ENCODE assay signal across 29 cellular contexts in genomic region chr18:10500038-10500437, GRCh38. TPM values are rescaled to one million over a fixed set of nuclear protein-coding genes. Genes with fewer than 3 reads are reported as not detected.
DNase-seq lines count a peak whose midpoint lies in the region; ATAC-seq lines count a peak whose summit lies in the region.
"Had no signal": no experiment of that assay in that cellular context is flagged by ENCODE, and none has a peak within 500 bp of the region (broad histone marks: within the 10 kb centered on the region; RNA-seq: fewer than 3 reads in every experiment).

No MANE protein-coding gene starts in this region.

- H3K4me1 Mint-ChIP-seq in activated CD4-positive, alpha-beta T cell treated with anti-CD3 and anti-CD28 coated beads for 36 hours, result peaks cover 12% of the 10 kb centered on the region
- H3K4me1 Mint-ChIP-seq in activated T-cell treated with anti-CD3 and anti-CD28 coated beads, Interleukin-2, amount 50 U/mL, for 72 hours (ENCODE audit: low read depth), result peaks cover 10% of the 10 kb centered on the region
- peaks cover 14% of the 10 kb centered on the region for H3K4me1 Mint-ChIP-seq in activated T-cell treated with anti-CD3 and anti-CD28 coated beads, Interleukin-2, amount 50 U/mL, for 24 hours (ENCODE audit: low read depth)
- no peaks in the 10 kb centered on the region for H3K4me1 Mint-ChIP-seq in activated T-helper 17 cell treated with anti-CD3 and anti-CD28 coated beads, Interleukin-2, amount 50 U/mL, for 72 hours
- peaks cover 15% of the 10 kb centered on the region for H3K4me1 Mint-ChIP-seq in stimulated activated effector memory CD8-positive, alpha-beta T cell treated with anti-CD3 and anti-CD28 coated beads, Interleukin-12 subunit alpha, Interleukin-12 subunit beta, amount 100 ng/mL, for 72 hours
- H3K4me1 Mint-ChIP-seq: B cell had no signal

- H3K4me3 Mint-ChIP-seq in activated CD4-positive, alpha-beta T cell treated with anti-CD3 and anti-CD28 coated beads for 36 hours, result no peak overlapping the region
- no peak overlapping the region for H3K4me3 Mint-ChIP-seq in activated T-cell treated with anti-CD3 and anti-CD28 coated beads, Interleukin-2, amount 50 U/mL, for 72 hours
- no peak overlapping the region for H3K4me3 Mint-ChIP-seq in activated T-cell treated with anti-CD3 and anti-CD28 coated beads, Interleukin-2, amount 50 U/mL, for 24 hours
- H3K4me3 Mint-ChIP-seq in activated T-helper 17 cell treated with anti-CD3 and anti-CD28 coated beads, Interleukin-2, amount 50 U/mL, for 72 hours, result no peak overlapping the region
- H3K4me3 Mint-ChIP-seq in stimulated activated effector memory CD8-positive, alpha-beta T cell treated with anti-CD3 and anti-CD28 coated beads, Interleukin-12 subunit alpha, Interleukin-12 subunit beta, amount 100 ng/mL, for 72 hours, result no peak overlapping the region
- H3K4me3 Mint-ChIP-seq: B cell; CD4-positive, alpha-beta memory T cell; CD4-positive, alpha-beta T cell; CD8-positive, alpha-beta memory T cell; CD8-positive, alpha-beta T cell had no signal

- H3K27me3 Mint-ChIP-seq in activated CD4-positive, alpha-beta T cell treated with anti-CD3 and anti-CD28 coated beads for 36 hours, result peaks cover 20% of the 10 kb centered on the region
- peaks cover 24% of the 10 kb centered on the region for H3K27me3 Mint-ChIP-seq in activated T-cell treated with anti-CD3 and anti-CD28 coated beads, Interleukin-2, amount 50 U/mL, for 72 hours (ENCODE audit: low read depth)
- peaks cover 41% of the 10 kb centered on the region for H3K27me3 Mint-ChIP-seq in activated T-cell treated with anti-CD3 and anti-CD28 coated beads, Interleukin-2, amount 50 U/mL, for 24 hours
- H3K27me3 Mint-ChIP-seq in activated T-helper 17 cell treated with anti-CD3 and anti-CD28 coated beads, Interleukin-2, amount 50 U/mL, for 72 hours, result peaks cover 19% of the 10 kb centered on the region

- peaks cover 2% of the 10 kb centered on the region for H3K9me3 Mint-ChIP-seq in activated CD4-positive, alpha-beta T cell treated with anti-CD3 and anti-CD28 coated beads for 36 hours (ENCODE audit: low read depth)
- peaks cover 3 to 5% of the 10 kb centered on the region in 2 donors for H3K9me3 Mint-ChIP-seq in activated T-cell treated with anti-CD3 and anti-CD28 coated beads, Interleukin-2, amount 50 U/mL, for 72 hours
- peaks cover 8% of the 10 kb centered on the region for H3K9me3 Mint-ChIP-seq in activated T-cell treated with anti-CD3 and anti-CD28 coated beads, Interleukin-2, amount 50 U/mL, for 24 hours
- no peaks in the 10 kb centered on the region for H3K9me3 Mint-ChIP-seq in activated T-helper 17 cell treated with anti-CD3 and anti-CD28 coated beads, Interleukin-2, amount 50 U/mL, for 72 hours
- no peaks in the 10 kb centered on the region for H3K9me3 Mint-ChIP-seq in stimulated activated effector memory CD8-positive, alpha-beta T cell treated with anti-CD3 and anti-CD28 coated beads, Interleukin-12 subunit alpha, Interleukin-12 subunit beta, amount 100 ng/mL, for 72 hours
- H3K9me3 Mint-ChIP-seq: CD4-positive, alpha-beta T cell had no signal

- no peaks in the 10 kb centered on the region for H3K36me3 Mint-ChIP-seq in activated CD4-positive, alpha-beta T cell treated with anti-CD3 and anti-CD28 coated beads for 36 hours (ENCODE audit: low read depth)
- H3K36me3 Mint-ChIP-seq in activated T-cell treated with anti-CD3 and anti-CD28 coated beads, Interleukin-2, amount 50 U/mL, for 72 hours (ENCODE audit: insufficient read depth in 2 of 2), result peaks cover 3% of the 10 kb centered on the region in 2 donors
- H3K36me3 Mint-ChIP-seq in activated T-cell treated with anti-CD3 and anti-CD28 coated beads, Interleukin-2, amount 50 U/mL, for 24 hours (ENCODE audit: low read depth), result no peaks in the 10 kb centered on the region
- no peaks in the 10 kb centered on the region for H3K36me3 Mint-ChIP-seq in activated T-helper 17 cell treated with anti-CD3 and anti-CD28 coated beads, Interleukin-2, amount 50 U/mL, for 72 hours (ENCODE audit: low read depth)
- no peaks in the 10 kb centered on the region for H3K36me3 Mint-ChIP-seq in stimulated activated effector memory CD8-positive, alpha-beta T cell treated with anti-CD3 and anti-CD28 coated beads, Interleukin-12 subunit alpha, Interleukin-12 subunit beta, amount 100 ng/mL, for 72 hours
- H3K36me3 Mint-ChIP-seq: CD4-positive, CD25-positive, alpha-beta regulatory T cell; CD8-positive, alpha-beta memory T cell; CD8-positive, alpha-beta T cell had no signal

- intact Hi-C loops in activated CD4-positive, alpha-beta T cell treated with anti-CD3 and anti-CD28 coated beads for 36 hours (cut with DNase I, micrococcal nuclease), result no loop called here

- CTCF ChIA-PET in activated CD4-positive, alpha-beta T cell treated with anti-CD3 and anti-CD28 coated beads for 36 hours (lab: Charles Lee), result no interaction called here

- ATAC-seq in activated CD4-positive, alpha-beta T cell treated with anti-CD3 and anti-CD28 coated beads for 36 hours, result peak; percentile 20
- peak; percentile 43 to 63 for ATAC-seq in activated T-cell treated with anti-CD3 and anti-CD28 coated beads, Interleukin-2, amount 50 U/mL, for 72 hours (replicated peaks in 1 of 2)
- ATAC-seq in activated T-helper 17 cell treated with anti-CD3 and anti-CD28 coated beads, Interleukin-2, amount 50 U/mL, for 72 hours (replicated peaks), result peak; percentile 34
- ATAC-seq in stimulated activated effector memory CD8-positive, alpha-beta T cell treated with anti-CD3 and anti-CD28 coated beads, Interleukin-12 subunit alpha, Interleukin-12 subunit beta, amount 100 ng/mL, for 72 hours, result peak; percentile 67
- ATAC-seq: A549 had no signal

- no peak overlapping the region for H3K27ac Mint-ChIP-seq in activated CD4-positive, alpha-beta T cell treated with anti-CD3 and anti-CD28 coated beads for 36 hours
- H3K27ac Mint-ChIP-seq in activated T-cell treated with anti-CD3 and anti-CD28 coated beads, Interleukin-2, amount 50 U/mL, for 72 hours, result peak overlapping the region; percentile 72
- H3K27ac Mint-ChIP-seq in activated T-cell treated with anti-CD3 and anti-CD28 coated beads, Interleukin-2, amount 50 U/mL, for 24 hours, result no peak overlapping the region
- H3K27ac Mint-ChIP-seq in activated T-helper 17 cell treated with anti-CD3 and anti-CD28 coated beads, Interleukin-2, amount 50 U/mL, for 72 hours, result no peak overlapping the region
- H3K27ac Mint-ChIP-seq in stimulated activated effector memory CD8-positive, alpha-beta T cell treated with anti-CD3 and anti-CD28 coated beads, Interleukin-12 subunit alpha, Interleukin-12 subunit beta, amount 100 ng/mL, for 72 hours, result no peak overlapping the region
- H3K27ac Mint-ChIP-seq: B cell; CD4-positive, alpha-beta T cell; CD4-positive, CD25-positive, alpha-beta regulatory T cell; CD8-positive, alpha-beta memory T cell; CD8-positive, alpha-beta T cell had no signal

- POLR2A ChIA-PET in activated CD4-positive, alpha-beta T cell treated with anti-CD3 and anti-CD28 coated beads for 36 hours (lab: Charles Lee), result no interaction called here

- no peak for DNase-seq in activated CD4-positive, alpha-beta T cell treated with anti-CD3 and anti-CD28 coated beads for 36 hours
- DNase-seq in activated CD4-positive, alpha-beta T cell treated with anti-CD3 and anti-CD28 coated beads for 48 hours, result no peak
- DNase-seq in activated T-cell treated with anti-CD3 and anti-CD28 coated beads, Interleukin-2, amount 50 U/mL, for 72 hours, result no peak
- DNase-seq in activated T-cell treated with anti-CD3 and anti-CD28 coated beads, Interleukin-2, amount 50 U/mL, for 24 hours, result no peak
- no peak for DNase-seq in stimulated activated effector memory CD8-positive, alpha-beta T cell treated with anti-CD3 and anti-CD28 coated beads, Interleukin-12 subunit alpha, Interleukin-12 subunit beta, amount 100 ng/mL, for 72 hours (ENCODE audit: low spot score in 2 of 2)
- DNase-seq in NCI-H2107 (lab: John Stamatoyannopoulos, UW), result no peak
- DNase-seq in NAMALWA (ENCODE audit: low spot score), result no peak
- DNase-seq: 8988T; ACHN; BE2C; C1 segment of cervical spinal cord; Caco-2; Calu3; CD4-positive, alpha-beta memory T cell; CD4-positive, alpha-beta T cell; CD4-positive, CD25-positive, alpha-beta regulatory T cell; CD8-positive, alpha-beta memory T cell; CD8-positive, alpha-beta T cell; COR-L47; DMS 273 treated with DMSO at 0.1 percent for 48 hours; DMS153; DMS53; DMS79; DMS79 treated with DMSO at 0.1 percent for 48 hours; EL had no signal

RNA-seq across cellular contexts. Expression of gene NAPG, which starts 25.8 kb away (rescaled TPM):
- total RNA-seq in activated CD4-positive, alpha-beta T cell treated with anti-CD3 and anti-CD28 coated beads for 36 hours, result 10 to 100 TPM; 28.6 to 31.0 TPM
- 10 to 100 TPM; 36.5 to 37.9 TPM for total RNA-seq in activated T-cell treated with anti-CD3 and anti-CD28 coated beads, Interleukin-2, amount 50 U/mL, for 72 hours
- total RNA-seq in activated T-helper 17 cell treated with anti-CD3 and anti-CD28 coated beads, Interleukin-2, amount 50 U/mL, for 72 hours, result 10 to 100 TPM; 30.9 to 38.0 TPM

RNA-seq across cellular contexts. Expression of gene APCDD1, which starts 45.6 kb away (rescaled TPM):
- total RNA-seq in activated CD4-positive, alpha-beta T cell treated with anti-CD3 and anti-CD28 coated beads for 36 hours, result not detected
- not detected for total RNA-seq in activated T-cell treated with anti-CD3 and anti-CD28 coated beads, Interleukin-2, amount 50 U/mL, for 72 hours
- total RNA-seq in activated T-helper 17 cell treated with anti-CD3 and anti-CD28 coated beads, Interleukin-2, amount 50 U/mL, for 72 hours, result not detected
- total RNA-seq: A172; Calu3; CD4-positive, alpha-beta memory T cell; CD4-positive, alpha-beta T cell; CD4-positive, CD25-positive, alpha-beta regulatory T cell; CD8-positive, alpha-beta memory T cell; CD8-positive, alpha-beta T cell had no signal
